Comparison of ENCODE assay signal across 36 cellular contexts in the genomic region with DNA sequence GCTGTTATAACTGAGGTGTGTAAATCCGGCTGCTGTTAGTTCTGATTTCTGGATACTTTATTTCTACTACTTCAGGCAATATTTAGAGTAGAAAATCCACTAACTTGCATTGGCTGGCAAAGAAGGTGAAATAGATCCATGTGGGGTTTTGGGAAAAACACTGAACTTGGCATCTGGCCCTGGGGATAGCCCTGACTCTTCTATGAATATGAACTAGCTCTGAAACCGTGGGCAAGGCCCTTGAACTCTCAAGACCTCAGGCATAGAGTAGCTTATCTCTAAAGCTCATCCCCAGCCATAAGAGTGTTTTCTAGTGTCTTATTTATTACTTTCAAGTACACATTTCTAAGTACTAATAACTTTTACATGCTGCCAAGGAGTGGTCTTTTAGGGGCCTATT.
"Had no signal": no experiment of that assay in that cellular context is flagged by ENCODE, and none has a peak within 500 bp of the region (broad histone marks: within the 10 kb centered on the region; RNA-seq: fewer than 3 reads in every experiment).

No MANE protein-coding gene starts in this region.

- H3K36me3 ChIP-seq: MG63 had no signal

- DNase-seq: Karpas-422, Kasumi-1, MG63, MM.1S, MV-4-11, NCI-H1048, NCI-H1092, NCI-H1092 treated with DMSO at 0.1 percent for 48 hours, NCI-H1105, NCI-H1105 treated with DMSO at 0.1 percent for 48 hours, NCI-H1417, NCI-H1417 treated with DMSO at 0.1 percent for 48 hours, NCI-H1436, NCI-H1436 treated with DMSO at 0.1 percent for 48 hours, NCI-H146, NCI-H1694, NCI-H1694 treated with DMSO at 0.1 percent for 48 hours, NCI-H187, NCI-H187 treated with DMSO at 0.1 percent for 48 hours, NCI-H1930, NCI-H2029, NCI-H2029 treated with DMSO at 0.1 percent for 48 hours, NCI-H2081, NCI-H2081 treated with DMSO at 0.1 percent for 48 hours, NCI-H2107, NCI-H2171, NCI-H2171 treated with DMSO at 0.1 percent for 48 hours, NCI-H2227 treated with DMSO at 0.1 percent for 48 hours, NCI-H226, NCI-H345, NCI-H446, NCI-H446 treated with DMSO at 0.1 percent for 48 hours, NCI-H510A, NCI-H510A treated with DMSO at 0.1 percent for 48 hours, NCI-H524 had no signal

- H3K4me3 ChIP-seq: MG63 had no signal

- H3K27me3 ChIP-seq: MG63 had no signal

- H3K27ac ChIP-seq: KMS-11 had no signal

- H3K9me3 ChIP-seq: MG63 had no signal
